In the genomic region with DNA sequence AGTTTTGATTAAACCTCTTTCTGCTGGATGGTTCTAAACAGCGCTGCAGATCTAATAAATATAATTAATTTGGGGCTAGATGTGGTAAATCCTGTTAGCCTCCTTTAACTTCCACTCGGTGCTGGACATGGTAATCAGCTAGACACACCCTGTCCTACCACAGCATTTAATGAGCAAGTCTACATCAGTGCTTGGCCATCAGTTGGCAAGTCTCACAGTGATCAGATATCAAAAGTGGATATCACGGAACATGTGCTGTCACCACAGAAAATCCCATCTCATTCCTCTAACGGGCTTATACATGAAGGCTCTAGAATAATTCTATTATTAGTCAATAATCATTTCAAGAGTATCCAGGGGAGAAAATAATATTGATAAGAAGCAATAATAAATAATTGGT, we compare ENCODE assay signal across 1 cellular context.
TF ChIP-seq lines count a peak whose summit lies in the region.

No MANE protein-coding gene starts in this region.

TF ChIP-seq in K562, 482 proteins besides CTCF, POLR2A, EP300 and RAD21:
- TF ChIP-seq ZNF41 (CRISPR knock-in tag; conservative IDR thresholded peaks at IDR 0.05) = no peak
- no peak for TF ChIP-seq MTF1 (CRISPR knock-in tag; IDR thresholded peaks at IDR 0.05; ENCODE audit: borderline replicate concordance)
- TF ChIP-seq ZNF766 (CRISPR knock-in tag; conservative IDR thresholded peaks at IDR 0.05) = no peak
- TF ChIP-seq, protein P1, sequence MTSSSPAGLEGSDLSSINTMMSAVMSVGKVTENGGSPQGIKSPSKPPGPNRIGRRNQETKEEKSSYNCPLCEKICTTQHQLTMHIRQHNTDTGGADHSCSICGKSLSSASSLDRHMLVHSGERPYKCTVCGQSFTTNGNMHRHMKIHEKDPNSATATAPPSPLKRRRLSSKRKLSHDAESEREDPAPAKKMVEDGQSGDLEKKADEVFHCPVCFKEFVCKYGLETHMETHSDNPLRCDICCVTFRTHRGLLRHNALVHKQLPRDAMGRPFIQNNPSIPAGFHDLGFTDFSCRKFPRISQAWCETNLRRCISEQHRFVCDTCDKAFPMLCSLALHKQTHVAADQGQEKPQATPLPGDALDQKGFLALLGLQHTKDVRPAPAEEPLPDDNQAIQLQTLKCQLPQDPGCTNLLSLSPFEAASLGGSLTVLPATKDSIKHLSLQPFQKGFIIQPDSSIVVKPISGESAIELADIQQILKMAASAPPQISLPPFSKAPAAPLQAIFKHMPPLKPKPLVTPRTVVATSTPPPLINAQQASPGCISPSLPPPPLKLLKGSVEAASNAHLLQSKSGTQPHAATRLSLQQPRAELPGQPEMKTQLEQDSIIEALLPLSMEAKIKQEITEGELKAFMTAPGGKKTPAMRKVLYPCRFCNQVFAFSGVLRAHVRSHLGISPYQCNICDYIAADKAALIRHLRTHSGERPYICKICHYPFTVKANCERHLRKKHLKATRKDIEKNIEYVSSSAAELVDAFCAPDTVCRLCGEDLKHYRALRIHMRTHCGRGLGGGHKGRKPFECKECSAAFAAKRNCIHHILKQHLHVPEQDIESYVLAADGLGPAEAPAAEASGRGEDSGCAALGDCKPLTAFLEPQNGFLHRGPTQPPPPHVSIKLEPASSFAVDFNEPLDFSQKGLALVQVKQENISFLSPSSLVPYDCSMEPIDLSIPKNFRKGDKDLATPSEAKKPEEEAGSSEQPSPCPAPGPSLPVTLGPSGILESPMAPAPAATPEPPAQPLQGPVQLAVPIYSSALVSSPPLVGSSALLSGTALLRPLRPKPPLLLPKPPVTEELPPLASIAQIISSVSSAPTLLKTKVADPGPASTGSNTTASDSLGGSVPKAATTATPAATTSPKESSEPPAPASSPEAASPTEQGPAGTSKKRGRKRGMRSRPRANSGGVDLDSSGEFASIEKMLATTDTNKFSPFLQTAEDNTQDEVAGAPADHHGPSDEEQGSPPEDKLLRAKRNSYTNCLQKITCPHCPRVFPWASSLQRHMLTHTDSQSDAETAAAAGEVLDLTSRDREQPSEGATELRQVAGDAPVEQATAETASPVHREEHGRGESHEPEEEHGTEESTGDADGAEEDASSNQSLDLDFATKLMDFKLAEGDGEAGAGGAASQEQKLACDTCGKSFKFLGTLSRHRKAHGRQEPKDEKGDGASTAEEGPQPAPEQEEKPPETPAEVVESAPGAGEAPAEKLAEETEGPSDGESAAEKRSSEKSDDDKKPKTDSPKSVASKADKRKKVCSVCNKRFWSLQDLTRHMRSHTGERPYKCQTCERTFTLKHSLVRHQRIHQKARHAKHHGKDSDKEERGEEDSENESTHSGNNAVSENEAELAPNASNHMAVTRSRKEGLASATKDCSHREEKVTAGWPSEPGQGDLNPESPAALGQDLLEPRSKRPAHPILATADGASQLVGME (CRISPR knock-in tag; IDR thresholded peaks at IDR 0.05) = no peak
- no peak for TF ChIP-seq ZNF583 (CRISPR knock-in tag; IDR thresholded peaks at IDR 0.05)
- TF ChIP-seq SPI1 (IDR thresholded peaks at IDR 0.05; ENCODE audit: borderline replicate concordance, low read depth, low read length) = no peak
- TF ChIP-seq OTX1 (CRISPR knock-in tag; IDR thresholded peaks at IDR 0.05) = no peak
- TF ChIP-seq SRSF1 (IDR thresholded peaks at IDR 0.05; ENCODE audit: low read depth, low read length) = no peak
- TF ChIP-seq ZNF253 (CRISPR knock-in tag; conservative IDR thresholded peaks at IDR 0.05) = no peak
- TF ChIP-seq TCF7 (IDR thresholded peaks at IDR 0.05; ENCODE audit: borderline replicate concordance) = no peak
- no peak for TF ChIP-seq NR1H2 (CRISPR knock-in tag; IDR thresholded peaks at IDR 0.05)
- no peak for TF ChIP-seq BRF1 (IDR thresholded peaks at IDR 0.05; ENCODE audit: borderline replicate concordance, extremely low read depth, insufficient read length)
- TF ChIP-seq, protein P2, sequence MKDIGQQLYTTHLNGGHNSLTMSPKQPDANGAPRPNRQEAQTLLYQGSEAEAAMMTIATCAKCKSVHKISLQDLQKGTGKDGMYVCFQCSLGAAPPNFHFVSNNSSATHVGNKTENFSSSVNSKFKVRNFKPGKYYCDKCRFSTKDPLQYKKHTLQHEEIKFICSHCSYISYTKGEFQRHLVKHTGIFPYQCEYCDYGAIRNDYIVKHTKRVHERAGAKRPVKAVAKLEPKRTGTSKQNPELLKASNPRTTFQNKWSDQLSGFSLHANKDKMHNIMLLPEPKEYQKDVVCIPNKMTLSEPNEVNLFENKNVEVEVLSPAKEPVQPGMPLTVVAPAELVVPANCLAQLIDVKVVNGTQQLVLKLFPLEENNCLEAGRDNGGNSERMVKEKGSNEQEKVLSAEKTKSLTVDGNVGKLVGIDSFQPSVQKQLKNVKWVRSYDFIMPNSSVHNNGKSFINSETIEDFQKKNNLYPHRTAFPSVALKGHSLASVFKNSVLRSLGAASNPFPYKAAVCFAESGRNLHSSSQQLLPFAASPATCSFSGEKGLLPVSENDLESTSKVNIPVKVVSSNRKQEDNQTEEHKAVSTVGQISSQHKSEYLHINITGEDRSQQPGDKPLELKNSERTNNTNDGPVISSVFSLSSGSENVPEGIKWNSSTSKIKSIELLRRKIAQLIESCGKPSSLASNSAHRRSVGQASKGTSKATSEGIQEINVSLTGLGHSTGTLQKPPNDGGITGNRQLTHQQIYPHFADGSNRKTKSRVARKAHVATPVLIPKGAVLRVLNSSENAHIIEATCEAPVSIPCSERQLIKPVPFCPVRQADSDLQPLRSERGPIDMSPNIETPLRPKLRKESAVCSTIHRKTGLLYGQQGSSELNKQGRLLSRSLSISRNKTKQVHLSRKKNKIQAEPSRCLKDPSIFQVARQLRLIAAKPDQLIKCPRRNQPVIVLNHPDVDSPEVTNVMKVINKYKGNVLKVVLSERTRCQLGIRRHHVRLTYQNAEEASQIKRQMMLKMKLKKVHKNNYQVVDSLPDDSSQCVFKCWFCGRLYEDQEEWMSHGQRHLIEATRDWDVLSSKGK (CRISPR knock-in tag; IDR thresholded peaks at IDR 0.05) = no peak
- no peak for TF ChIP-seq PCBP2 (IDR thresholded peaks at IDR 0.05; ENCODE audit: low read depth, low read length, poor library complexity, severe bottlenecking)
- no peak for TF ChIP-seq RFX1 (IDR thresholded peaks at IDR 0.05)
- no peak for TF ChIP-seq ZBTB17 (CRISPR knock-in tag; IDR thresholded peaks at IDR 0.05)
- no peak for TF ChIP-seq RBBP5 (IDR thresholded peaks at IDR 0.05; ENCODE audit: borderline replicate concordance, insufficient read depth, low read length, poor library complexity, severe bottlenecking)
- TF ChIP-seq NELFE (IDR thresholded peaks at IDR 0.05; ENCODE audit: insufficient read depth, insufficient read length) = no peak
- no peak for TF ChIP-seq HDAC8 (tag; IDR thresholded peaks at IDR 0.05)
- no peak for TF ChIP-seq FUS (optimal IDR thresholded peaks at IDR 0.05; ENCODE audit: low read depth, low read length)
